11 cellular contexts compared by ENCODE assay signal in the genomic region with DNA sequence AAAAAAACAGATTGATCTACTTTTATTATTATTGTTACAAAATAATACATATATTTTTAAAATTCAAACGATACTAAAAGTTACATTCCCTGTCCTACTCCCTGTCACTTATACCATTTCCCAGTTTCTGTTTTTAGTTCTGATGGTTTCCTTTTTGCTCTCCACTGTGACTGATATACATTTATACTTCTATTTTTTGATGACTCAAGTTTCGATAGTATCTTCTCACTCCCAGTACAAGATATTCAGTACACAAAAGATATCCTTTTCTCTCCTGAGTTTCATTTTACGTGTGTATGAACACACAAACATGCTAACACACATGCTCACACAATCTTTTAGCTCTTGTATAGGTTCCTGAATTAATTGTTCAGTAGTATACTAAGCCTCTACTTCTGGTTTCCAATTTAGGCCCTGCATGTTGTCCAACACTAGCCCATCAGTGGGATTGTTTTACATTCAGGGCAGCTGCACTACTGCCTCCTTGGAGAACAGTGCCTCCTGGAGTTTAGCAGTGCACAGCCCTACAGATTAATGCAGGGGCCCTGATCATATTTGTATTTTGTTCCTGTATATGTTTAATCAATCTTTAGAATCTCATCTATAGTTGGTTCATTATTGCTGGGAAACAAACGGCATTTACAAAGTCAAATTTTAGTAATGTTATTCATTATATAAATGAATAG.
DNase-seq lines count a peak whose midpoint lies in the region; ATAC-seq, FAIRE-seq and TF ChIP-seq lines count a peak whose summit lies in the region.
"Had no signal": no experiment of that assay in that cellular context is flagged by ENCODE, and none has a peak within 500 bp of the region (broad histone marks: within the 10 kb centered on the region; RNA-seq: fewer than 3 reads in every experiment).

No MANE protein-coding gene starts in this region.

- no peak overlapping the region for H3K4ac ChIP-seq in H1 (replicated peaks; ENCODE audit: insufficient read length, low read depth, low read length)
- no peak overlapping the region for H3K4ac ChIP-seq in mesenchymal stem cell (ENCODE audit: low read depth in 1 of 2, low read length in 2 of 2)

- H3K27me3 ChIP-seq in H1 (replicated peaks in 1 of 4; ENCODE audit: control insufficient read depth in 3 of 4, extremely low read depth in 1 of 4, insufficient read depth in 3 of 4, low read length in 3 of 4) (no peaks in the 10 kb centered on the region), mesenchymal stem cell (ENCODE audit: control insufficient read depth in 1 of 2, insufficient read depth in 1 of 2, low read length in 2 of 2) (no peaks in the 10 kb centered on the region)

- 91% methylated on average over 4 of the region's 4 CpGs; no CpG with 5 or more reads in 1 of the 2 experiments for whole genome bisulfite sequencing in H1 (ENCODE audit: extremely low coverage in 1 of 2, insufficient coverage in 1 of 2, insufficient read length in 1 of 2, insufficient replicate concordance in 2 of 2, low coverage in 1 of 2, low lambda C conversion rate in 2 of 2, missing lambda C conversion rate in 1 of 2), 2 experiments
- 98% methylated on average over 3 of the region's 4 CpGs for WGBS in mesenchymal stem cell

- peaks cover 0 to 2% (median 0%) of the 10 kb centered on the region in 4 experiments; a peak in 1 of 7 replicates for H3K4me1 ChIP-seq in H1 (replicated peaks in 1 of 4; ENCODE audit: control insufficient read depth in 3 of 4, insufficient read depth in 4 of 4, low read length in 3 of 4)
- no peaks in the 10 kb centered on the region for H3K4me1 ChIP-seq in mesenchymal stem cell (ENCODE audit: control insufficient read depth, insufficient read depth, low read depth, low read length)

- H4K20me1 ChIP-seq in H1 (replicated peaks in 1 of 2; ENCODE audit: control insufficient read depth in 1 of 2, insufficient read depth in 2 of 2, low read length in 2 of 2) = no peaks in the 10 kb centered on the region

- H3K9me3 ChIP-seq in H1 (ENCODE audit: insufficient read depth in 2 of 2, low read depth in 1 of 2, low read length in 1 of 2) = no peaks in the 10 kb centered on the region
- no peaks in the 10 kb centered on the region for H3K9me3 ChIP-seq in mesenchymal stem cell (ENCODE audit: control insufficient read depth, low read length)

- no peak overlapping the region for H4K5ac ChIP-seq in H1 (ENCODE audit: insufficient read length, low read depth, low read length)

- H3K4me2 ChIP-seq in H1 (ENCODE audit: insufficient read depth in 1 of 2, low read depth in 2 of 2, low read length in 2 of 2) = no peak overlapping the region
- no peak overlapping the region for H3K4me2 ChIP-seq in mesenchymal stem cell (ENCODE audit: low read length, poor library complexity, severe bottlenecking)

- H3K18ac ChIP-seq in H1 (ENCODE audit: extremely low read depth, low read length) = no peak overlapping the region
- peak overlapping the region in 1 of 2 experiments; percentile 76 for H3K18ac ChIP-seq in mesenchymal stem cell (ENCODE audit: low read depth in 1 of 2, low read length in 2 of 2)

- no peak overlapping the region for H3K14ac ChIP-seq in H1 (ENCODE audit: insufficient read length)
- no peak overlapping the region for H3K14ac ChIP-seq in mesenchymal stem cell (ENCODE audit: low read length in 2 of 2)

- ATAC-seq in GM19395 (IDR thresholded peaks at IDR 0.05; ENCODE audit: unreplicated experiment) = peak; percentile 40

- H3K79me1 ChIP-seq in H1 (ENCODE audit: low read depth, low read length) (no peaks in the 10 kb centered on the region), mesenchymal stem cell (replicated peaks; ENCODE audit: low read length, poor library complexity, severe bottlenecking) (no peaks in the 10 kb centered on the region)

- no peaks in the 10 kb centered on the region for H3K36me3 ChIP-seq in H1 (ENCODE audit: control insufficient read depth in 2 of 4, insufficient read depth in 4 of 4, low read length in 3 of 4)
- H3K36me3 ChIP-seq in mesenchymal stem cell (ENCODE audit: control insufficient read depth in 1 of 2, insufficient read depth in 2 of 2, low read depth in 1 of 2, low read length in 2 of 2) = no peaks in the 10 kb centered on the region

- H2BK120ac ChIP-seq in H1 (replicated peaks; ENCODE audit: low read depth, low read length) = no peak overlapping the region
- no peak overlapping the region for H2BK120ac ChIP-seq in mesenchymal stem cell (ENCODE audit: low read depth, low read length)

- H4K91ac ChIP-seq in H1 (replicated peaks; ENCODE audit: insufficient read length, low read length) (no peak overlapping the region), mesenchymal stem cell (ENCODE audit: low read length) (no peak overlapping the region)

- POLR2A ChIA-PET in H1 (lab: Charles Lee; ENCODE audit: partially characterized antibody) = interaction anchor here (0.7 kb wide), 1 partner anchor 70 kb away, joined by 3 read pairs; no protein-coding TSS in a partner anchor

- H2BK15ac ChIP-seq in H1 (ENCODE audit: low read length) (no peak overlapping the region), mesenchymal stem cell (ENCODE audit: low read depth, poor library complexity, severe bottlenecking) (no peak overlapping the region)

- H3K9ac ChIP-seq in H1 (replicated peaks in 1 of 4; ENCODE audit: extremely low read depth in 1 of 4, low read depth in 3 of 4, low read length in 3 of 4) = no peak overlapping the region
- H3K9ac ChIP-seq in mesenchymal stem cell (ENCODE audit: low read length) = no peak overlapping the region

- H3K23me2 ChIP-seq in H1 (ENCODE audit: low read depth, low read length) = no peaks in the 10 kb centered on the region

- H2AK5ac ChIP-seq in H1 (ENCODE audit: low read depth, low read length) = no peak overlapping the region
- H2AK5ac ChIP-seq in mesenchymal stem cell (ENCODE audit: low read length, severe bottlenecking) = no peak overlapping the region

- no peak overlapping the region for H4K8ac ChIP-seq in H1 (ENCODE audit: extremely low read depth, insufficient read depth, low read length)
- no peak overlapping the region for H4K8ac ChIP-seq in mesenchymal stem cell (ENCODE audit: low read length)

- no peak for TF ChIP-seq POLR2A in H1 (IDR thresholded peaks at IDR 0.05; ENCODE audit: control extremely low read depth in 1 of 2, low read depth in 2 of 2, low read length in 2 of 2)

- DNase-seq in LNCaP clone FGC (ENCODE audit: low read depth) (no peak), H1 (ENCODE audit: low read depth in 1 of 2, low spot score in 2 of 2) (no peak), retinal pigment epithelial cell (ENCODE audit: low read depth) (no peak), mesenchymal stem cell (no peak), NCI-H146 (lab: John Stamatoyannopoulos, UW) (no peak)
- DNase-seq in activated CD4-positive, alpha-beta T cell treated with anti-CD3 and anti-CD28 coated beads for 48 hours = no peak
- DNase-seq: activated T-cell treated with anti-CD3 and anti-CD28 coated beads, Interleukin-2, amount 50 U/mL, for 24 hours; GF-D8; NCI-H2029 treated with DMSO at 0.1 percent for 48 hours had no signal

- no peak for FAIRE-seq in H1 (lab: Jason Lieb, UNC)

- H2BK20ac ChIP-seq in H1 (ENCODE audit: low read length) = no peak overlapping the region

- H3K23ac ChIP-seq in H1 (ENCODE audit: insufficient read length) (no peak overlapping the region), mesenchymal stem cell (ENCODE audit: low read length in 2 of 2) (no peak overlapping the region)

- no peak overlapping the region for H2BK12ac ChIP-seq in H1 (ENCODE audit: low read depth, low read length)
- peak overlapping the region in 1 of 2 experiments; percentile 93 for H2BK12ac ChIP-seq in mesenchymal stem cell (ENCODE audit: low read length in 2 of 2)

- no peak for TF ChIP-seq EP300 in H1 (IDR thresholded peaks at IDR 0.05; ENCODE audit: borderline replicate concordance in 1 of 2, low read depth in 2 of 2, low read length in 2 of 2)

- H3K4me3 ChIP-seq in LNCaP clone FGC (ENCODE audit: low read depth, low read length) (no peak overlapping the region), H1 (ENCODE audit: extremely low read depth in 1 of 4, insufficient read depth in 2 of 4, low read depth in 3 of 4, low read length in 4 of 4) (no peak overlapping the region), retinal pigment epithelial cell (ENCODE audit: low read length) (no peak overlapping the region), mesenchymal stem cell (ENCODE audit: insufficient read depth in 1 of 2, low read depth in 1 of 2, low read length in 2 of 2) (no peak overlapping the region)
- H3K4me3 ChIP-seq: coronary artery had no signal

- CTCF ChIA-PET in H1 (lab: Charles Lee; ENCODE audit: partially characterized antibody) = interaction anchor here (0.6 to 1.9 kb wide), 6 partner anchors 11 to 456 kb away, joined by 3 to 5 read pairs (median 3); no protein-coding TSS in a partner anchor

- H2BK5ac ChIP-seq in H1 (ENCODE audit: low read depth, low read length) (no peak overlapping the region), mesenchymal stem cell (ENCODE audit: low read depth, low read length, poor library complexity, severe bottlenecking) (no peak overlapping the region)

- no peak overlapping the region for H3K56ac ChIP-seq in H1 (replicated peaks; ENCODE audit: insufficient read length, low read depth, low read length)

- TF ChIP-seq CTCF in LNCaP clone FGC (IDR thresholded peaks at IDR 0.05; ENCODE audit: control insufficient read depth, extremely low read depth, insufficient read depth) = 0 out of 2 replicates have a peak, but pooled peaks have one; percentile 14
- peak; percentile 17 to 39 (median 34); a peak in 3 of 4 replicates for TF ChIP-seq CTCF in H1 (IDR thresholded peaks at IDR 0.05; ENCODE audit: control extremely low read depth in 1 of 3, insufficient read depth in 1 of 3, low read depth in 1 of 3, low read length in 3 of 3)
- TF ChIP-seq CTCF in retinal pigment epithelial cell (conservative IDR thresholded peaks at IDR 0.05; ENCODE audit: low read depth, low read length) = peak; percentile 19

- no peaks in the 10 kb centered on the region for H3K79me2 ChIP-seq in H1 (ENCODE audit: control insufficient read depth in 1 of 2, insufficient read depth in 2 of 2, low read length in 2 of 2)

- H3K27ac ChIP-seq in H1 (ENCODE audit: low read depth, low read length) (no peak overlapping the region), mesenchymal stem cell (ENCODE audit: low read length, poor library complexity, severe bottlenecking) (no peak overlapping the region)
- H3K27ac ChIP-seq: coronary artery had no signal

- peak; percentile 47 to 57 for TF ChIP-seq RAD21 in H1 (IDR thresholded peaks at IDR 0.05 in 1 of 2, conservative IDR thresholded peaks at IDR 0.05 in 1 of 2; ENCODE audit: low read depth in 2 of 2, low read length in 2 of 2)

- no peak overlapping the region for H2AFZ ChIP-seq in H1 (ENCODE audit: low read length)
- no peak overlapping the region for H2AFZ ChIP-seq in mesenchymal stem cell (ENCODE audit: low read depth, low read length)

TF ChIP-seq in H1, 55 proteins besides CTCF, POLR2A, EP300 and RAD21:
- no peak for TF ChIP-seq KDM1A (IDR thresholded peaks at IDR 0.05; ENCODE audit: borderline replicate concordance, low read length)
